23 cellular contexts compared by ENCODE assay signal in the genomic region with DNA sequence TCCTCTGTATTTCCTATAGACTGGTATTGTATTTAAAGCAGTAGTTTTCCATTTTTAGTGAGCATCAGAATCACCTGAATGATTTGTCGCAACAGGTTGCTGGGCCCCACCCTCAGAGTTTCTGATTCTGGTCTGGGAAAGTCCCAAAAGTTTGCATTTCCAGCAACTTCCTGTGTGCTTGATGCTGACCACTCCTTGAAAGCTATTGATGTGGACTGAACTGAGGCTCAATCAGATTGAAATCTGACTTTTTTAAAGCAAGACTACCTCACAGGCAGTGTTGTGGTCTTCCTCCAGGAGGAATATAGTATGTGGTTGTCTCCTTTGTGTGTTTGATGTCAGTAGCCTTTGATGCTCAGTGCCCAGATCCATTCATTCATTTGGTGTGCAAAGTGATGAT. TPM values are rescaled to one million over a fixed set of nuclear protein-coding genes. Genes with fewer than 3 reads are reported as not detected.
DNase-seq lines count a peak whose midpoint lies in the region; ATAC-seq and TF ChIP-seq lines count a peak whose summit lies in the region.
"Had no signal": no experiment of that assay in that cellular context is flagged by ENCODE, and none has a peak within 500 bp of the region (broad histone marks: within the 10 kb centered on the region; RNA-seq: fewer than 3 reads in every experiment).

No MANE protein-coding gene starts in this region.

- H3K4me3 ChIP-seq in OCI-LY7 (ENCODE audit: low read depth, low read length, poor library complexity, severe bottlenecking), result no peak overlapping the region
- H3K4me3 ChIP-seq: lower lobe of right lung, spleen, vagina had no signal

- H4K20me1 ChIP-seq in OCI-LY7 (ENCODE audit: insufficient read depth, low read length), result no peaks in the 10 kb centered on the region

- no peak for DNase-seq in activated CD8-positive, alpha-beta memory T cell treated with anti-CD3 and anti-CD28 coated beads, Interleukin-2, amount 10 ng/mL, durations not matched to agents 7 days and 5 days
- DNase-seq in activated CD8-positive, alpha-beta memory T cell treated with anti-CD3 and anti-CD28 coated beads for 24 hours, result no peak
- DNase-seq in OCI-LY7 (ENCODE audit: low spot score), result no peak
- no peak for DNase-seq in effector memory CD8-positive, alpha-beta T cell
- DNase-seq in stimulated activated effector memory CD8-positive, alpha-beta T cell treated with anti-CD3 and anti-CD28 coated beads, Interleukin-12 subunit alpha, Interleukin-12 subunit beta, amount 100 ng/mL, for 72 hours (ENCODE audit: low spot score in 2 of 2), result no peak
- DNase-seq in NCI-H524 (lab: John Stamatoyannopoulos, UW), result no peak
- DNase-seq in progenitor cell of endocrine pancreas (ENCODE audit: low spot score, unreplicated experiment), result no peak
- DNase-seq: activated CD4-positive, alpha-beta T cell treated with anti-CD3 and anti-CD28 coated beads, Interleukin-2, amount 50 U/mL, for 1 hour; activated effector memory CD4-positive, alpha-beta T cell treated with Interleukin-2 at 50 U/mL for 16 hours; CD4-positive, CD25-positive, alpha-beta regulatory T cell; erythroblast; H9; lower lobe of right lung; NCI-H1436 treated with DMSO at 0.1 percent for 48 hours; spleen; stimulated activated naive CD4-positive, alpha-beta T cell treated with Interleukin-2 at 50 U/mL for 16 hours had no signal

- H2AFZ ChIP-seq in OCI-LY7 (ENCODE audit: low read length), result peak overlapping the region; percentile 47; the same call in 1 of the 2 replicates

- no peaks in the 10 kb centered on the region for H3K9me2 ChIP-seq in OCI-LY7 (ENCODE audit: insufficient read depth, low read length)

- H3K27ac ChIP-seq in OCI-LY7 (ENCODE audit: low read depth, low read length, poor library complexity, severe bottlenecking), result no peak overlapping the region
- H3K27ac ChIP-seq: lower lobe of right lung, spleen, vagina had no signal

- H3K27ac Mint-ChIP-seq in activated CD8-positive, alpha-beta memory T cell treated with anti-CD3 and anti-CD28 coated beads, Interleukin-2, amount 10 ng/mL, durations not matched to agents 7 days and 5 days, result peak overlapping the region; percentile 9
- no peak overlapping the region for H3K27ac Mint-ChIP-seq in effector memory CD8-positive, alpha-beta T cell
- H3K27ac Mint-ChIP-seq in stimulated activated effector memory CD8-positive, alpha-beta T cell treated with anti-CD3 and anti-CD28 coated beads, Interleukin-12 subunit alpha, Interleukin-12 subunit beta, amount 100 ng/mL, for 72 hours, result peak overlapping the region; percentile 63
- H3K27ac Mint-ChIP-seq in progenitor cell of endocrine pancreas, result no peak overlapping the region
- H3K27ac Mint-ChIP-seq: CD4-positive, CD25-positive, alpha-beta regulatory T cell; dendritic cell treated with granulocyte-macrophage colony-stimulating factor and Interleukin-4, amounts not matched to agents 40 ng/mL and 50 ng/mL, for 4 days; H9 had no signal

- POLR2A ChIA-PET in OCI-LY7 (lab: Charles Lee), result interaction anchor here (0.6 to 1.0 kb wide), 2 partner anchors 78 to 290 kb away, joined by 3 read pairs; partner anchors contain the start of gene UBE4A

- no peaks in the 10 kb centered on the region; the same call in 1 of the 2 replicates for H3K9me3 ChIP-seq in OCI-LY7 (ENCODE audit: low read length)
- H3K9me3 ChIP-seq: lower lobe of right lung, spleen, vagina had no signal

- CTCF ChIA-PET in activated CD8-positive, alpha-beta memory T cell treated with anti-CD3 and anti-CD28 coated beads, Interleukin-2, amount 10 ng/mL, durations not matched to agents 7 days and 5 days (lab: Charles Lee), result interaction anchor here (1.3 to 6.8 kb wide), 3 partner anchors 14 to 474 kb away, joined by 3 to 36 read pairs (median 16); no protein-coding TSS in a partner anchor
- CTCF ChIA-PET in OCI-LY7 (lab: Charles Lee; ENCODE audit: unreplicated experiment), result no interaction called here

- BruUV-seq in OCI-LY7 (replicated peaks; lab: Mats Ljungman, UMichigan), result no TSS peak

- H3K79me2 ChIP-seq in OCI-LY7 (ENCODE audit: insufficient read depth, low read depth, low read length), result no peaks in the 10 kb centered on the region

- no peak for TF ChIP-seq CTCF in OCI-LY7 (conservative IDR thresholded peaks at IDR 0.05; ENCODE audit: low read length)
- no peak for TF ChIP-seq CTCF in progenitor cell of endocrine pancreas (IDR thresholded peaks at IDR 0.05; ENCODE audit: unreplicated experiment)

- H3K9me3 Mint-ChIP-seq in activated CD8-positive, alpha-beta memory T cell treated with anti-CD3 and anti-CD28 coated beads, Interleukin-2, amount 10 ng/mL, durations not matched to agents 7 days and 5 days (ENCODE audit: low read depth), result no peaks in the 10 kb centered on the region
- H3K9me3 Mint-ChIP-seq in effector memory CD8-positive, alpha-beta T cell, result no peaks in the 10 kb centered on the region
- no peaks in the 10 kb centered on the region for H3K9me3 Mint-ChIP-seq in stimulated activated effector memory CD8-positive, alpha-beta T cell treated with anti-CD3 and anti-CD28 coated beads, Interleukin-12 subunit alpha, Interleukin-12 subunit beta, amount 100 ng/mL, for 72 hours
- H3K9me3 Mint-ChIP-seq in progenitor cell of endocrine pancreas (ENCODE audit: low read depth), result no peaks in the 10 kb centered on the region
- H3K9me3 Mint-ChIP-seq: CD4-positive, CD25-positive, alpha-beta regulatory T cell; dendritic cell treated with granulocyte-macrophage colony-stimulating factor and Interleukin-4, amounts not matched to agents 40 ng/mL and 50 ng/mL, for 4 days; H9 had no signal

- H3K36me3 Mint-ChIP-seq in activated CD8-positive, alpha-beta memory T cell treated with anti-CD3 and anti-CD28 coated beads, Interleukin-2, amount 10 ng/mL, durations not matched to agents 7 days and 5 days, result peaks cover 3% of the 10 kb centered on the region
- no peaks in the 10 kb centered on the region for H3K36me3 Mint-ChIP-seq in effector memory CD8-positive, alpha-beta T cell (ENCODE audit: insufficient read depth)
- H3K36me3 Mint-ChIP-seq in stimulated activated effector memory CD8-positive, alpha-beta T cell treated with anti-CD3 and anti-CD28 coated beads, Interleukin-12 subunit alpha, Interleukin-12 subunit beta, amount 100 ng/mL, for 72 hours, result no peaks in the 10 kb centered on the region
- no peaks in the 10 kb centered on the region for H3K36me3 Mint-ChIP-seq in progenitor cell of endocrine pancreas (ENCODE audit: insufficient read depth)
- H3K36me3 Mint-ChIP-seq: CD4-positive, CD25-positive, alpha-beta regulatory T cell had no signal

- peaks cover 36% of the 10 kb centered on the region for H3K4me1 Mint-ChIP-seq in activated CD8-positive, alpha-beta memory T cell treated with anti-CD3 and anti-CD28 coated beads, Interleukin-2, amount 10 ng/mL, durations not matched to agents 7 days and 5 days
- peaks cover 6 to 9% of the 10 kb centered on the region in 2 donors for H3K4me1 Mint-ChIP-seq in effector memory CD8-positive, alpha-beta T cell (ENCODE audit: low read depth in 2 of 2)
- H3K4me1 Mint-ChIP-seq in stimulated activated effector memory CD8-positive, alpha-beta T cell treated with anti-CD3 and anti-CD28 coated beads, Interleukin-12 subunit alpha, Interleukin-12 subunit beta, amount 100 ng/mL, for 72 hours, result peaks cover 39% of the 10 kb centered on the region
- no peaks in the 10 kb centered on the region for H3K4me1 Mint-ChIP-seq in progenitor cell of endocrine pancreas (ENCODE audit: low read depth)

- peaks cover 16% of the 10 kb centered on the region for H3K4me1 ChIP-seq in OCI-LY7 (ENCODE audit: insufficient read depth, low read length, poor library complexity, severe bottlenecking)
- H3K4me1 ChIP-seq: lower lobe of right lung had no signal

- peak; percentile 25 for ATAC-seq in activated CD8-positive, alpha-beta memory T cell treated with anti-CD3 and anti-CD28 coated beads, Interleukin-2, amount 10 ng/mL, durations not matched to agents 7 days and 5 days
- peak; percentile 48 for ATAC-seq in effector memory CD8-positive, alpha-beta T cell (replicated peaks)
- peak; percentile 37 for ATAC-seq in stimulated activated effector memory CD8-positive, alpha-beta T cell treated with anti-CD3 and anti-CD28 coated beads, Interleukin-12 subunit alpha, Interleukin-12 subunit beta, amount 100 ng/mL, for 72 hours
- no peak for ATAC-seq in HG03378 (IDR thresholded peaks at IDR 0.05; ENCODE audit: unreplicated experiment)
- ATAC-seq: lower lobe of right lung, Right ventricle myocardium inferior had no signal

- no peak overlapping the region for H3K4me3 Mint-ChIP-seq in activated CD8-positive, alpha-beta memory T cell treated with anti-CD3 and anti-CD28 coated beads, Interleukin-2, amount 10 ng/mL, durations not matched to agents 7 days and 5 days
- no peak overlapping the region for H3K4me3 Mint-ChIP-seq in effector memory CD8-positive, alpha-beta T cell
- no peak overlapping the region for H3K4me3 Mint-ChIP-seq in stimulated activated effector memory CD8-positive, alpha-beta T cell treated with anti-CD3 and anti-CD28 coated beads, Interleukin-12 subunit alpha, Interleukin-12 subunit beta, amount 100 ng/mL, for 72 hours
- H3K4me3 Mint-ChIP-seq in progenitor cell of endocrine pancreas (ENCODE audit: low read depth), result no peak overlapping the region
- H3K4me3 Mint-ChIP-seq: CD4-positive, CD25-positive, alpha-beta regulatory T cell; dendritic cell treated with granulocyte-macrophage colony-stimulating factor and Interleukin-4, amounts not matched to agents 40 ng/mL and 50 ng/mL, for 4 days; H9 had no signal

- no peaks in the 10 kb centered on the region for H3K27me3 Mint-ChIP-seq in activated CD8-positive, alpha-beta memory T cell treated with anti-CD3 and anti-CD28 coated beads, Interleukin-2, amount 10 ng/mL, durations not matched to agents 7 days and 5 days
- H3K27me3 Mint-ChIP-seq in effector memory CD8-positive, alpha-beta T cell, result no peaks in the 10 kb centered on the region
- H3K27me3 Mint-ChIP-seq in progenitor cell of endocrine pancreas, result peaks cover 26% of the 10 kb centered on the region
- H3K27me3 Mint-ChIP-seq: CD4-positive, CD25-positive, alpha-beta regulatory T cell; dendritic cell treated with granulocyte-macrophage colony-stimulating factor and Interleukin-4, amounts not matched to agents 40 ng/mL and 50 ng/mL, for 4 days had no signal

- no peaks in the 10 kb centered on the region for H3K36me3 ChIP-seq in OCI-LY7 (ENCODE audit: insufficient read depth, low read length)
- H3K36me3 ChIP-seq: lower lobe of right lung, spleen, vagina had no signal

- intact Hi-C loops in OCI-LY7 (cut with micrococcal nuclease; ENCODE audit: unreplicated experiment), result no loop called here

- H3K4me2 ChIP-seq in OCI-LY7 (ENCODE audit: low read length), result no peak overlapping the region

RNA-seq across cellular contexts. Expression of gene MPZL2, which starts 17.2 kb away (rescaled TPM):
- total RNA-seq in activated CD8-positive, alpha-beta memory T cell treated with anti-CD3 and anti-CD28 coated beads, Interleukin-2, amount 10 ng/mL, durations not matched to agents 7 days and 5 days, result 1 to 10 TPM; 3.0 to 3.2 TPM
- total RNA-seq in OCI-LY7 (2014; rRNA removed; shearing (Covaris generic)), result not detected in 2 replicates
- total RNA-seq in OCI-LY7 (2022) (not detected in 2 replicates), progenitor cell of endocrine pancreas (22.4 and 22.9 TPM in 2 replicates)
- total RNA-seq: A673 had no signal

RNA-seq across cellular contexts. Expression of gene CD3E, which starts 23.2 kb away (rescaled TPM):
- total RNA-seq in activated CD8-positive, alpha-beta memory T cell treated with anti-CD3 and anti-CD28 coated beads, Interleukin-2, amount 10 ng/mL, durations not matched to agents 7 days and 5 days, result 100 to 1,000 TPM; 526 to 535 TPM
- total RNA-seq in OCI-LY7 (2014; rRNA removed; shearing (Covaris generic)), result not detected in 2 replicates
- total RNA-seq in OCI-LY7 (2022) (1.7 and 2.0 TPM in 2 replicates), progenitor cell of endocrine pancreas (not detected in 2 replicates)
- total RNA-seq: A673, H9, pulmonary artery endothelial cell had no signal

RNA-seq across cellular contexts. Expression of gene MPZL3, which starts 29.1 kb away (rescaled TPM):
- total RNA-seq in activated CD8-positive, alpha-beta memory T cell treated with anti-CD3 and anti-CD28 coated beads, Interleukin-2, amount 10 ng/mL, durations not matched to agents 7 days and 5 days, result 10 to 100 TPM; 20.4 to 28.4 TPM
- total RNA-seq in OCI-LY7 (2014; rRNA removed; shearing (Covaris generic)), result 1.9 and 2.2 TPM in 2 replicates
- total RNA-seq in OCI-LY7 (2022) (5.8 and 6.9 TPM in 2 replicates), progenitor cell of endocrine pancreas (6.3 and 7.4 TPM in 2 replicates)

RNA-seq across cellular contexts. Expression of gene JAML, which starts 56.5 kb away (rescaled TPM):
- 100 to 1,000 TPM; 139 to 142 TPM for total RNA-seq in activated CD8-positive, alpha-beta memory T cell treated with anti-CD3 and anti-CD28 coated beads, Interleukin-2, amount 10 ng/mL, durations not matched to agents 7 days and 5 days
- 0.73 and 1.4 TPM in 2 replicates for total RNA-seq in OCI-LY7 (2014; rRNA removed; shearing (Covaris generic))
- total RNA-seq in OCI-LY7 (2022) (0.63 and 0.74 TPM in 2 replicates), progenitor cell of endocrine pancreas (0.22 and 0.60 TPM in 2 replicates)
- total RNA-seq: A673, HT1080 had no signal

Comparison
In these comparisons a context has a peak if more than half of its experiments do, and no peak if none do; other contexts are left out.
1. H3K27ac Mint-ChIP-seq: peak in activated CD8-positive, alpha-beta memory T cell treated with anti-CD3 and anti-CD28 coated beads, Interleukin-2, amount 10 ng/mL, durations not matched to agents 7 days and 5 days (single experiment) and stimulated activated effector memory CD8-positive, alpha-beta T cell treated with anti-CD3 and anti-CD28 coated beads, Interleukin-12 subunit alpha, Interleukin-12 subunit beta, amount 100 ng/mL, for 72 hours (single experiment); none in effector memory CD8-positive, alpha-beta T cell (0 of 2) and progenitor cell of endocrine pancreas (single experiment).
2. RNA of gene MPZL2, which starts 17.2 kb away (total RNA-seq): 22.4 to 22.9 TPM in progenitor cell of endocrine pancreas and 3.0 to 3.2 TPM in activated CD8-positive, alpha-beta memory T cell treated with anti-CD3 and anti-CD28 coated beads, Interleukin-2, amount 10 ng/mL, durations not matched to agents 7 days and 5 days; not detected in OCI-LY7; every median in the first group is over 4 times any median in the second.
3. RNA of gene CD3E, which starts 23.2 kb away (total RNA-seq): 526 to 535 TPM in activated CD8-positive, alpha-beta memory T cell treated with anti-CD3 and anti-CD28 coated beads, Interleukin-2, amount 10 ng/mL, durations not matched to agents 7 days and 5 days; 1.7 to 2.0 TPM in OCI-LY7 and not detected in progenitor cell of endocrine pancreas; every median in the first group is over 100 times any median in the second.